In the genomic region with DNA sequence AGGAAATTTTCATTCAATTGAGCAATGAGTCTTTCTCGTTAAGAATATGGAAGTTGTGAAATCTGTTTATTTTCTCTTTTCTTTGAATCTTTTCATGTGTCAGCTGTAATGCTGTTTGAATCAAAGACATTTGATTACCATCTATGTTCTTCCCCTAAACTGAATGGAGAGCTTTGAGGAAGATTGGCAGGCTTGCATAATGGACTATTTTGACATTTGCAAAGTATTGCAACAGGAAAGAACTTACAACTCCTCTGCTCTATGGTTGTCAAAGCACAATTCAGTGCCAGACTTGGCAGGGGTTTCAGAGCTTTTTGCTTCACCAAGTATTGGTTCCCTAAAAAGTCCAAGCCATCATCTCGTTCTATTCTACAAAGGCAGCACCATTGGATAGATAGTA, we compare ENCODE assay signal across 19 cellular contexts.
"Had no signal": no experiment of that assay in that cellular context is flagged by ENCODE, and none has a peak within 500 bp of the region (broad histone marks: within the 10 kb centered on the region; RNA-seq: fewer than 3 reads in every experiment).

No MANE protein-coding gene starts in this region.

- H3K4me1 Mint-ChIP-seq: activated B cell treated with CpG ODN at 0.5 μM for 24 hours; mesothelial cell of epicardium; nephron; stimulated activated memory B cell treated with anti-CD40 and anti-IgM and Interleukin-4, amounts not matched to agents 10 μg/mL and 1 μg/mL and 100 μg/mL, for 72 hours had no signal

- H3K27ac ChIP-seq: cardiac muscle cell, testis had no signal

- H3K36me3 ChIP-seq: cardiac muscle cell had no signal

- H3K9me3 Mint-ChIP-seq: type B pancreatic cell had no signal

- H3K4me1 ChIP-seq: testis had no signal

- DNase-seq: activated B cell treated with CpG ODN at 0.5 μM for 24 hours; activated CD4-positive, alpha-beta memory T cell treated with anti-CD3 and anti-CD28 coated beads for 36 hours; activated CD4-positive, alpha-beta T cell treated with anti-CD3 and anti-CD28 coated beads for 4 hours; activated gamma-delta T cell treated with Interleukin-2 at 50 U/mL for 16 hours; activated T-cell treated with anti-CD3 and anti-CD28 coated beads for 4 hours; hippocampal formation; islet precursor cell; nucleus accumbens; stimulated activated CD4-positive, alpha-beta T cell treated with anti-CD3 and anti-CD28 coated beads, Interleukin-4, amount 100 ng/mL, for 24 hours; testis had no signal

- H3K27ac Mint-ChIP-seq: activated B cell treated with CpG ODN at 0.5 μM for 24 hours; activated CD4-positive, alpha-beta memory T cell treated with anti-CD3 and anti-CD28 coated beads for 36 hours; activated naive CD4-positive, alpha-beta T cell treated with anti-CD3 and anti-CD28 coated beads, Interleukin-2, amount 50 U/mL, for 72 hours; activated T-helper 1 cell treated with anti-CD3 and anti-CD28 coated beads, Interleukin-12 subunit alpha, Interleukin-12 subunit beta, Interleukin-2, Interleukin-4 antibody, amounts not matched to agents 30 ng/mL and 10 ng/mL and 1 ng/mL, durations not matched to agents 14 hours and 24 hours and 36 hours; mesothelial cell of epicardium; nephron; stimulated activated memory B cell treated with anti-CD40 and anti-IgM and Interleukin-4, amounts not matched to agents 10 μg/mL and 1 μg/mL and 100 μg/mL, for 72 hours; type B pancreatic cell had no signal

- ATAC-seq: activated naive CD4-positive, alpha-beta T cell treated with anti-CD3 and anti-CD28 coated beads, Interleukin-2, amount 50 U/mL, for 72 hours; sciatic nerve; stimulated activated memory B cell treated with anti-CD40 and anti-IgM and Interleukin-4, amounts not matched to agents 10 μg/mL and 1 μg/mL and 100 μg/mL, for 72 hours had no signal

- H3K4me3 ChIP-seq: cardiac muscle cell, lung, testis had no signal

- H3K27me3 ChIP-seq: cardiac muscle cell, testis had no signal

- H3K36me3 Mint-ChIP-seq: activated CD4-positive, alpha-beta memory T cell treated with anti-CD3 and anti-CD28 coated beads for 36 hours; activated naive CD4-positive, alpha-beta T cell treated with anti-CD3 and anti-CD28 coated beads, Interleukin-2, amount 50 U/mL, for 72 hours; stimulated activated memory B cell treated with anti-CD40 and anti-IgM and Interleukin-4, amounts not matched to agents 10 μg/mL and 1 μg/mL and 100 μg/mL, for 72 hours; type B pancreatic cell had no signal

- H3K27me3 Mint-ChIP-seq: activated B cell treated with CpG ODN at 0.5 μM for 24 hours; activated CD4-positive, alpha-beta memory T cell treated with anti-CD3 and anti-CD28 coated beads for 36 hours; stimulated activated memory B cell treated with anti-CD40 and anti-IgM and Interleukin-4, amounts not matched to agents 10 μg/mL and 1 μg/mL and 100 μg/mL, for 72 hours; type B pancreatic cell had no signal

- H3K4me3 Mint-ChIP-seq: activated B cell treated with CpG ODN at 0.5 μM for 24 hours; activated CD4-positive, alpha-beta memory T cell treated with anti-CD3 and anti-CD28 coated beads for 36 hours; activated T-helper 1 cell treated with anti-CD3 and anti-CD28 coated beads, Interleukin-12 subunit alpha, Interleukin-12 subunit beta, Interleukin-2, Interleukin-4 antibody, amounts not matched to agents 30 ng/mL and 10 ng/mL and 1 ng/mL, durations not matched to agents 14 hours and 24 hours and 36 hours; mesothelial cell of epicardium; nephron; stimulated activated memory B cell treated with anti-CD40 and anti-IgM and Interleukin-4, amounts not matched to agents 10 μg/mL and 1 μg/mL and 100 μg/mL, for 72 hours; type B pancreatic cell had no signal

- H3K9me3 ChIP-seq: testis had no signal
